Comparison of ENCODE assay signal across 8 cellular contexts in the genomic region with DNA sequence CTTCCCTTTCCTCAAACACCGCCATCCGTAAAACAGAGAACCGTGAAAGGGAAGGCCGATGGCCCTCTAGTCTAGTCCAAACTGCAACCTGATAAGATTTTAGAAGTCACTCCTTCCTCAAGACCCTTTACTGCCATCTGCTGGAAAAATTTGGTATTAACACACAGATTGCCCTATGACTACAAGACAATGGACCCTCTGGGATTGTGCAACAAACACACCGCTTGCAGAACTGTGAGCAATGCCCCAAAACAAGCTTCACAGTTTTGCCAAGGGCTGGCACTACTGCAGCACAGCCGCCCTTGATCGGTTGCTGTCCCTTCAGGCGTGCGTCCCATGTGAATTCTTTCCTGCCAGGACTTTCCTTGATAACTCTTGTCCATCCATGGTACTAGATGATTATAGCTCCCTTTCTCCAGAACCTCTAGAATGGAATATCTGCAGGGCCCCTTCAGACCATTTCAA. TPM values are rescaled to one million over a fixed set of nuclear protein-coding genes. Genes with fewer than 3 reads are reported as not detected.
A peak's percentile ranks its signal among the peaks of the same experiment; 100 is the strongest.
DNase-seq lines count a peak whose midpoint lies in the region; ATAC-seq, FAIRE-seq and TF ChIP-seq lines count a peak whose summit lies in the region.

No MANE protein-coding gene starts in this region.

- peak in 12 of 14 donors; percentile 1 to 25 (median 8) for DNase-seq in C1 segment of cervical spinal cord (lab: John Stamatoyannopoulos, UW)
- DNase-seq in NCI-H2029 (lab: John Stamatoyannopoulos, UW), result peak; percentile 85
- DNase-seq in T-cell, result peak in 22 of 34 experiments; percentile 2 to 62 (median 32)
- DNase-seq in T47D (ENCODE audit: low read depth in 1 of 2, low spot score in 1 of 2), result peak; percentile 39 to 90
- DNase-seq in keratinocyte (ENCODE audit: low read depth, low spot score), result peak; percentile 63
- DNase-seq in stimulated activated CD4-positive, alpha-beta T cell treated with anti-CD3 and anti-CD28 coated beads, Interleukin-2, amount 100 ng/mL, for 48 hours, result peak; percentile 47 to 68

- H3K9me3 Mint-ChIP-seq in T-cell, result no peaks in the 10 kb centered on the region

- no peak overlapping the region for H3K27ac ChIP-seq in keratinocyte (ENCODE audit: control insufficient read depth, insufficient read depth, low read length)

- H3K36me3 ChIP-seq in keratinocyte (ENCODE audit: control insufficient read depth in 2 of 2, extremely low read depth in 1 of 2, insufficient read depth in 2 of 2, low read length in 2 of 2), result no peaks in the 10 kb centered on the region

- CTCF ChIA-PET in T-cell (lab: Charles Lee), result interaction anchor here (0.6 to 1.7 kb wide), 7 partner anchors 10 to 1218 kb away, joined by 3 to 4 read pairs (median 3); no protein-coding TSS in a partner anchor

- peak overlapping the region; percentile 12 for H3K4me2 ChIP-seq in keratinocyte (ENCODE audit: control insufficient read depth, extremely low read depth, insufficient read depth, low read depth, low read length)

- H3K27me3 Mint-ChIP-seq in T-cell, result peaks cover 8 to 12% of the 10 kb centered on the region in 2 donors

- POLR2A ChIA-PET in T-cell (lab: Charles Lee), result interaction anchor here in 1 of 2 donors (1.0 kb wide), 1 partner anchor 22 kb away, joined by 3 read pairs; no protein-coding TSS in a partner anchor

- peaks cover 5% of the 10 kb centered on the region for H3K4me1 ChIP-seq in keratinocyte (ENCODE audit: control insufficient read depth, extremely low read depth, insufficient read depth, low read length)

- H4K20me1 ChIP-seq in keratinocyte (ENCODE audit: control insufficient read depth, extremely low read depth, insufficient read depth, low read length), result no peaks in the 10 kb centered on the region

- no peaks in the 10 kb centered on the region for H3K27me3 ChIP-seq in keratinocyte (ENCODE audit: control insufficient read depth, extremely low read depth, insufficient read depth, low read length)

- in situ Hi-C loops in T47D (cut with HindIII; ENCODE audit: low pct_unique_long_range_greater_than_20kb, low sequenced_read_pairs), result no loop called here

- dilution Hi-C loops in keratinocyte (cut with MboI; ENCODE audit: extremely low pct_ligation_motif_present, low sequenced_read_pairs), result no loop called here

- no peaks in the 10 kb centered on the region for H3K9me3 ChIP-seq in keratinocyte (ENCODE audit: control insufficient read depth, low read depth, low read length)

- no peak overlapping the region for H3K27ac Mint-ChIP-seq in T-cell

- peak overlapping the region; percentile 72 for H2AFZ ChIP-seq in keratinocyte (ENCODE audit: control insufficient read depth, low read length)

- peak; percentile 60 to 75 (median 74) for TF ChIP-seq CTCF in keratinocyte (optimal IDR thresholded peaks at IDR 0.05 in 1 of 3, IDR thresholded peaks at IDR 0.05 in 1 of 3, conservative IDR thresholded peaks at IDR 0.05 in 1 of 3; ENCODE audit: extremely low read depth in 1 of 3, insufficient read depth in 2 of 3, low read length in 3 of 3)

- H3K9me1 ChIP-seq in keratinocyte (ENCODE audit: control insufficient read depth, extremely low read depth, insufficient read depth, low read length), result no peaks in the 10 kb centered on the region

- FAIRE-seq in keratinocyte (lab: Jason Lieb, UNC), result peak; percentile 89

- H3K4me1 Mint-ChIP-seq in T-cell, result peaks cover 0 to 4% (median 2%) of the 10 kb centered on the region in 3 donors

- H3K9ac ChIP-seq in keratinocyte (ENCODE audit: control insufficient read depth, extremely low read depth, insufficient read depth, low read length), result no peak overlapping the region

- no peaks in the 10 kb centered on the region for H3K36me3 Mint-ChIP-seq in T-cell

- no peaks in the 10 kb centered on the region for H3K79me2 ChIP-seq in keratinocyte (ENCODE audit: control insufficient read depth, insufficient read depth, low read length)

- no peak overlapping the region for H3K4me3 ChIP-seq in keratinocyte (ENCODE audit: control insufficient read depth in 2 of 3, extremely low read depth in 1 of 3, insufficient read depth in 2 of 3, low read depth in 1 of 3, low read length in 3 of 3)

- no peak overlapping the region for H3K4me3 Mint-ChIP-seq in T-cell

- ATAC-seq in GM18873 (IDR thresholded peaks at IDR 0.05; ENCODE audit: low FRiP score, unreplicated experiment), result peak; percentile 90
- ATAC-seq in HG03066 (IDR thresholded peaks at IDR 0.05; ENCODE audit: low read depth, unreplicated experiment), result peak; percentile 94
- ATAC-seq in T-cell (replicated peaks in 1 of 4), result peak; percentile 61 to 71 (median 67)

RNA-seq across cellular contexts. Expression of gene LLPH, which starts 23.1 kb away (rescaled TPM):
- total RNA-seq in T-cell, result 10 to 100 TPM; 16.6 to 24.3 (median 22.3) TPM
- polyA plus RNA-seq in keratinocyte, result 15.0 to 36.6 TPM (median 20.5 TPM) in 3 replicates
- 58.7 TPM for polyA plus RNA-seq in keratinocyte (2011; ENCODE audit: low read depth)
- polyA plus RNA-seq in keratinocyte (2011; cell fraction: cytosol; rRNA removed), result 22.2 and 38.4 TPM in 2 replicates
- 11.6 and 18.0 TPM in 2 replicates for polyA plus RNA-seq in keratinocyte (2011; cell fraction: nucleus; rRNA removed)
- polyA plus RNA-seq in keratinocyte (2012; ENCODE audit: low replicate concordance), result 30.4 and 45.6 TPM in 2 replicates
- 0.26 to 4.0 TPM (median 0.99 TPM) in 3 replicates for polyA minus RNA-seq in keratinocyte
- polyA minus RNA-seq in keratinocyte (2011; cell fraction: cytosol; rRNA and poly(A)+ RNA removed), result 1.9 TPM
- 1.2 and 2.3 TPM in 2 replicates for polyA minus RNA-seq in keratinocyte (2011; cell fraction: nucleus; rRNA and poly(A)+ RNA removed)

Comparison
In these comparisons a context has a peak if more than half of its experiments do, and no peak if none do; other contexts are left out.
1. DNase-seq: peak in every context shown above with its lines; median percentile 85 in NCI-H2029; 64 in T47D; 63 in keratinocyte; 58 in stimulated activated CD4-positive, alpha-beta T cell treated with anti-CD3 and anti-CD28 coated beads, Interleukin-2, amount 100 ng/mL, for 48 hours; 32 in T-cell; 8 in C1 segment of cervical spinal cord.